ENCODE assay signal across 11 cellular contexts in the genomic region with DNA sequence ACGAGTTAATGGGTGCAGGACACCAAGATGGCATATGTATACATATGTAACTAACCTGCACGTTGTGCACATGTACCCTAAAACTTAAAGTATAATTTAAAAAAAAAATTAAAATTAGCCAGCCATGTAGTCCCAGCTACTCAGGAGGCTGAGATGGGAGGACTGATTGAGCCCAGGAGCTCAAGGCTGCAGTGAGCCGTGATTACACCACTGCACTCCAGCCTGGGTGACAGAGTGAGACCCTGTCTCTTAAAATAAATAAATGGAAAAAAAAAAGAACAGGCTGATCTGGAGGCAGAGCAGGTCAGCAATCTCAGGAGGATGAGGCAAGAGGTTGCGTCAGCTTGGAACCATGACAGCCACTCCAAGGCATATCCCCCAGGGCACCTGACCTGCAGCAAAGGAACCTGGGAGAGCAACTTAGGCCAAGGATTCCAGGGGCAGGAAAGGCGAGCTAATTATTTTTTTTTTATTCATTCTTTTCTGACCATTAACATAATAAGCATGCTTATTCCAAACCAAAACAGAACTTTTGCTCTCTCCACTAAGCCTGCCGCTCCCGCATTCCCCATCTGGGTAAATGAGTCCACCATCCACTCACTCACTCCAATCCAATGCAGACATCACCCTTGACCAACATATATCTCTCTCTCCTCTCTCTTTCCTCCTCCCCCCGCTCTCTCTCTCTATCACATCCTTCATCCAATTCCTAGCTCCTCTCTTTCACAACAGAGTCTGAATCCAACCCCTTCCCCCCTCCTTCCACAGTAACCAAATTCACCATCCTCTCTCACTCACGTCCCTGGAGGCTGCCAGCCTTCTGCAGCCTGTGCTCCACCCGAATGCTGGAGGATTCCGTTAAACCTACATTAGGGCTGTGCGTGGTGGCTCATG. TPM values are rescaled to one million over a fixed set of nuclear protein-coding genes. Genes with fewer than 3 reads are reported as not detected.
DNase-seq lines count a peak whose midpoint lies in the region; ATAC-seq and TF ChIP-seq lines count a peak whose summit lies in the region.
"Had no signal": no experiment of that assay in that cellular context is flagged by ENCODE, and none has a peak within 500 bp of the region (broad histone marks: within the 10 kb centered on the region; RNA-seq: fewer than 3 reads in every experiment).

No MANE protein-coding gene starts in this region.

- peak overlapping the region; percentile 40 for H3K27ac ChIP-seq in angular gyrus (ENCODE audit: low read depth, low read length)
- H3K27ac ChIP-seq in right cardiac atrium (ENCODE audit: low read length): peak overlapping the region; percentile 3
- peak overlapping the region; percentile 81 for H3K27ac ChIP-seq in subcutaneous abdominal adipose tissue (ENCODE audit: low read depth, low read length)

- no peak overlapping the region for H3K4me3 Mint-ChIP-seq in natural killer cell
- H3K4me3 Mint-ChIP-seq in mesothelial cell of epicardium: no peak overlapping the region

- H3K27me3 ChIP-seq in right cardiac atrium (ENCODE audit: control insufficient read depth, insufficient read depth) (no peaks in the 10 kb centered on the region), subcutaneous abdominal adipose tissue (ENCODE audit: control insufficient read depth in 5 of 5, insufficient read depth in 4 of 5, low read length in 5 of 5) (no peaks in the 10 kb centered on the region)

- H3K4me3 ChIP-seq in right cardiac atrium (ENCODE audit: low read length) (no peak overlapping the region), subcutaneous abdominal adipose tissue (ENCODE audit: low read depth in 1 of 5, low read length in 5 of 5) (peak overlapping the region in 1 of 5 donors; percentile 13)

- CTCF ChIA-PET in GM10248 (lab: Yijun Ruan, JAX): interaction anchor here (1.0 to 1.6 kb wide), 2 partner anchors 24 to 106 kb away, joined by 3 read pairs; no protein-coding TSS in a partner anchor

- TF ChIP-seq CTCF in natural killer cell (IDR thresholded peaks at IDR 0.05): no peak
- no peak for TF ChIP-seq CTCF in mesothelial cell of epicardium (IDR thresholded peaks at IDR 0.05; ENCODE audit: unreplicated experiment)
- TF ChIP-seq CTCF in GM10248 (IDR thresholded peaks at IDR 0.05; ENCODE audit: control extremely low read depth, extremely low read depth, low read depth, missing control alignments): no peak

- intact Hi-C loops in right cardiac atrium (cut with DNase I) (no loop called here), natural killer cell (cut with micrococcal nuclease) (no loop called here)

- H3K9ac ChIP-seq in subcutaneous abdominal adipose tissue (ENCODE audit: low read length in 5 of 5): no peak overlapping the region

- no peaks in the 10 kb centered on the region for H3K9me3 Mint-ChIP-seq in natural killer cell
- peaks cover 9% of the 10 kb centered on the region for H3K9me3 Mint-ChIP-seq in mesothelial cell of epicardium

- POLR2A ChIA-PET in GM10248 (lab: Yijun Ruan, JAX): no interaction called here

- no peaks in the 10 kb centered on the region for H3K27me3 Mint-ChIP-seq in natural killer cell (ENCODE audit: low read depth in 2 of 2)
- H3K27me3 Mint-ChIP-seq in mesothelial cell of epicardium (ENCODE audit: low read depth): peaks cover 3% of the 10 kb centered on the region

- peaks cover 4 to 6% of the 10 kb centered on the region in 2 donors for H3K4me1 Mint-ChIP-seq in natural killer cell
- peaks cover 3% of the 10 kb centered on the region for H3K4me1 Mint-ChIP-seq in mesothelial cell of epicardium

- no peaks in the 10 kb centered on the region for H3K36me3 Mint-ChIP-seq in natural killer cell
- H3K36me3 Mint-ChIP-seq in mesothelial cell of epicardium: peaks cover 5% of the 10 kb centered on the region

- peaks cover 0 to 3% (median 3%) of the 10 kb centered on the region in 5 donors for H3K36me3 ChIP-seq in subcutaneous abdominal adipose tissue (ENCODE audit: control insufficient read depth in 5 of 5, insufficient read depth in 5 of 5, low read length in 5 of 5)

- DNase-seq in GM03348 (ENCODE audit: low spot score) (peak; percentile 74), right cardiac atrium (peak in 2 of 3 donors; percentile 69 to 90), natural killer cell (no peak), mesothelial cell of epicardium (ENCODE audit: low spot score in 2 of 2, unreplicated experiment in 2 of 2) (no peak), GM10248 (ENCODE audit: extremely low spot score) (no peak), cerebellar nuclear complex (lab: John Stamatoyannopoulos, UW) (no peak)
- DNase-seq: Karpas-422; stimulated activated naive CD4-positive, alpha-beta T cell treated with Interleukin-2 at 50 U/mL for 16 hours; SW 1271 had no signal

- peaks cover 5% of the 10 kb centered on the region for H3K4me1 ChIP-seq in right cardiac atrium (ENCODE audit: control insufficient read depth, insufficient read depth, low read length)
- H3K4me1 ChIP-seq in subcutaneous abdominal adipose tissue (ENCODE audit: control insufficient read depth in 5 of 5, insufficient read depth in 5 of 5, low read length in 5 of 5): peaks cover 5 to 23% (median 21%) of the 10 kb centered on the region in 5 donors

- H3K27ac Mint-ChIP-seq in natural killer cell (no peak overlapping the region), mesothelial cell of epicardium (no peak overlapping the region)

- H3K9me3 ChIP-seq in right cardiac atrium (ENCODE audit: control insufficient read depth, low read length): no peaks in the 10 kb centered on the region
- H3K9me3 ChIP-seq in subcutaneous abdominal adipose tissue (ENCODE audit: control insufficient read depth in 5 of 5, low read length in 5 of 5): no peaks in the 10 kb centered on the region

- ATAC-seq in right cardiac atrium (peak; percentile 76 to 89), natural killer cell (no peak)

- 65% methylated on average over 12 of the region's 12 CpGs for WGBS in right cardiac atrium

RNA-seq across cellular contexts. Expression of a gene that starts 47.7 kb away (rescaled TPM):
- 10 to 100 TPM; 23.6 to 25.6 (median 24.8) TPM for total RNA-seq in right cardiac atrium
- polyA plus RNA-seq in right cardiac atrium: 18.2 TPM
- 10 to 100 TPM; 18.8 to 25.8 (median 25.1) TPM for total RNA-seq in natural killer cell
- 24.9 to 28.8 TPM (median 28.5 TPM) in 3 replicates for total RNA-seq in mesothelial cell of epicardium

RNA-seq across cellular contexts. Expression of a gene that starts 50.1 kb away (rescaled TPM):
- 10 to 100 TPM in 3 of 4 donors, 1 to 10 TPM in 1; 8.9 to 19.0 (median 13.3) TPM for total RNA-seq in right cardiac atrium
- 17.7 TPM for polyA plus RNA-seq in right cardiac atrium
- total RNA-seq in natural killer cell: 10 to 100 TPM; 48.0 to 69.7 (median 54.6) TPM
- 28.9 to 33.2 TPM (median 31.1 TPM) in 3 replicates for total RNA-seq in mesothelial cell of epicardium

Comparison
In these comparisons a context has a peak if more than half of its experiments do, and no peak if none do; other contexts are left out.
1. DNase-seq: peak in GM03348 (single experiment) and right cardiac atrium (2 of 3); none in natural killer cell (single experiment), mesothelial cell of epicardium (0 of 2), GM10248 (single experiment) and cerebellar nuclear complex (0 of 2).
2. H3K27ac ChIP-seq: peak in every context shown above with its lines; median percentile 81 in subcutaneous abdominal adipose tissue; 40 in angular gyrus; 3 in right cardiac atrium.
3. ATAC-seq: peak in right cardiac atrium (2 of 2); none in natural killer cell (0 of 3).